ENCODE assay signal across 8 cellular contexts in the genomic region with DNA sequence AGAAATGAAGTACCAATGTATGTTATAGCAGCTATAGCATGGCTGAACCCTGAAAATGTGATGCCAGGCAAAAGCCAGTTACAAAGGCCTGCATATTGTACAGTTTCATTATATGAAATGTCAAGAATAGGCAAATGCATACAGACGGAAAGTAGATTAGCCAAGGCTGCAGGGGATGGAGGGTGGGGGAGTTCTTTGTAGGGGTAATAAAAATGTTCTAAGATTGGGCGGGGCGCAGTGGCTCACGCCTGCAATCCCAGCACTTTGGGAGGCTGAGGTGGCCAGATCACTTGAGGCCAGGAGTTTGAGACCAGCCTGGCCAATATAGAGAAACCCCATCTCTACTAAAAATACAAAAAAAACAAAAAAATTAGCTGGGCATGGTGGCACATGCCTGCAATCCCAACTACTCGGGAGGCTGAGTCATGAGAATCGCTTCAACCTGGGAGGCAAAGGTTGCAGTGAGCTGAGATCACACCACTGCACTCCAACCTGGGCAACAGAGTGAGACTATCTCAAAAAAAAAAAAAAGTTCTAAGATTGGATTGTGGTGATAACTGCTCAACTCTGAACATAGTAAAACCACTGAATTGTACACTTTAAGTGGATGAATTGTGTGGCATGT. TPM values are rescaled to one million over a fixed set of nuclear protein-coding genes. Genes with fewer than 3 reads are reported as not detected.
"Had no signal": no experiment of that assay in that cellular context is flagged by ENCODE, and none has a peak within 500 bp of the region (broad histone marks: within the 10 kb centered on the region; RNA-seq: fewer than 3 reads in every experiment).

No MANE protein-coding gene starts in this region.

RNA-seq across cellular contexts. Expression of a gene that starts 58.1 kb away (rescaled TPM):
- total RNA-seq: left ventricle myocardium inferior; mesenteric fat pad; naive thymus-derived CD8-positive, alpha-beta T cell; osteocyte; posterior vena cava; pulmonary artery endothelial cell had no signal
- polyA plus RNA-seq: heart left ventricle; naive thymus-derived CD8-positive, alpha-beta T cell; smooth muscle cell had no signal
